1 cellular context compared by ENCODE assay signal in genomic region chr20:22430154-22430745, GRCh38.
A peak's percentile ranks its signal among the peaks of the same experiment; 100 is the strongest.
TF ChIP-seq lines count a peak whose summit lies in the region.

No MANE protein-coding gene starts in this region.

TF ChIP-seq in HepG2, 621 proteins besides CTCF, POLR2A, EP300 and RAD21 (continued from another document and continues in another):
- TF ChIP-seq ETS1 (CRISPR knock-in tag; IDR thresholded peaks at IDR 0.05) (no peak), ZBTB46 (CRISPR knock-in tag; IDR thresholded peaks at IDR 0.05; ENCODE audit: borderline replicate concordance) (peak; percentile 25; the same call in 1 of the 2 replicates), HCFC1 (IDR thresholded peaks at IDR 0.05; ENCODE audit: low read depth, low read length) (no peak), ZNF724P (CRISPR knock-in tag; IDR thresholded peaks at IDR 0.05; ENCODE audit: borderline replicate concordance) (no peak), TFDP2 (CRISPR knock-in tag; IDR thresholded peaks at IDR 0.05) (no peak), KMT2A (CRISPR knock-in tag; IDR thresholded peaks at IDR 0.05) (no peak), ZIK1 (CRISPR knock-in tag; IDR thresholded peaks at IDR 0.05; ENCODE audit: borderline replicate concordance, low read depth) (no peak), EHMT2 (IDR thresholded peaks at IDR 0.05; ENCODE audit: borderline replicate concordance, low read depth, low read length) (no peak), ZNF841 (CRISPR knock-in tag; IDR thresholded peaks at IDR 0.05; ENCODE audit: borderline replicate concordance) (no peak), AKAP8 (CRISPR knock-in tag; IDR thresholded peaks at IDR 0.05) (peak; percentile 6; the same call in 1 of the 2 replicates), FOXK1 (CRISPR knock-in tag; IDR thresholded peaks at IDR 0.05; ENCODE audit: borderline replicate concordance, low read depth) (no peak; the same call in 1 of the 2 replicates), ARID5B (CRISPR knock-in tag; IDR thresholded peaks at IDR 0.05) (peak; percentile 36; the same call in 1 of the 2 replicates), ZNF275 (CRISPR knock-in tag; IDR thresholded peaks at IDR 0.05; ENCODE audit: borderline replicate concordance) (no peak; the same call in 1 of the 2 replicates), ZNF598 (CRISPR knock-in tag; IDR thresholded peaks at IDR 0.05; ENCODE audit: borderline replicate concordance) (no peak), CAMTA2 (CRISPR knock-in tag; IDR thresholded peaks at IDR 0.05; ENCODE audit: borderline replicate concordance) (no peak), NFATC3 (CRISPR knock-in tag; IDR thresholded peaks at IDR 0.05) (peak; percentile 17; the same call in 1 of the 2 replicates), ZNF547 (CRISPR knock-in tag; IDR thresholded peaks at IDR 0.05) (no peak), ZNF33A (CRISPR knock-in tag; IDR thresholded peaks at IDR 0.05; ENCODE audit: borderline replicate concordance) (peak; percentile 69; the same call in 1 of the 2 replicates), YEATS4 (CRISPR knock-in tag; IDR thresholded peaks at IDR 0.05; ENCODE audit: borderline replicate concordance) (no peak), JDP2 (CRISPR knock-in tag; IDR thresholded peaks at IDR 0.05; ENCODE audit: borderline replicate concordance) (no peak), ZBTB7A (CRISPR knock-in tag; IDR thresholded peaks at IDR 0.05) (peak; percentile 57; the same call in 1 of the 2 replicates), NCOA2 (CRISPR knock-in tag; IDR thresholded peaks at IDR 0.05) (no peak), ZNF136 (CRISPR knock-in tag; IDR thresholded peaks at IDR 0.05; ENCODE audit: low read depth) (no peak; the same call in 1 of the 2 replicates), NFIC (IDR thresholded peaks at IDR 0.05; ENCODE audit: low read length) (no peak), PBX3 (CRISPR knock-in tag; IDR thresholded peaks at IDR 0.05; ENCODE audit: borderline replicate concordance) (no peak), ZNF407 (CRISPR knock-in tag; IDR thresholded peaks at IDR 0.05; ENCODE audit: not compliant biosample characterization) (no peak), ELF4 (CRISPR knock-in tag; IDR thresholded peaks at IDR 0.05; ENCODE audit: borderline replicate concordance) (no peak; the same call in 1 of the 2 replicates), ZNF850 (CRISPR knock-in tag; conservative IDR thresholded peaks at IDR 0.05) (peak; percentile 89; the same call in 1 of the 2 replicates), ZNF766 (CRISPR knock-in tag; IDR thresholded peaks at IDR 0.05; ENCODE audit: borderline replicate concordance) (0 out of 2 replicates have a peak, but pooled peaks have one; percentile 10), ARNT (IDR thresholded peaks at IDR 0.05) (no peak), SSRP1 (CRISPR knock-in tag; IDR thresholded peaks at IDR 0.05) (no peak), BRD4 (CRISPR knock-in tag; IDR thresholded peaks at IDR 0.05) (no peak), CREB3 (CRISPR knock-in tag; IDR thresholded peaks at IDR 0.05) (no peak), KLF16 (CRISPR knock-in tag; IDR thresholded peaks at IDR 0.05) (no peak; a peak in 2 of 4 replicates), TARDBP (CRISPR knock-in tag; IDR thresholded peaks at IDR 0.05) (no peak), ZNF562 (CRISPR knock-in tag; IDR thresholded peaks at IDR 0.05; ENCODE audit: borderline replicate concordance) (no peak), ZNF546 (CRISPR knock-in tag; conservative IDR thresholded peaks at IDR 0.05) (peak; percentile 89; the same call in 1 of the 2 replicates), SAP130 (CRISPR knock-in tag; IDR thresholded peaks at IDR 0.05; ENCODE audit: low read depth) (no peak; the same call in 1 of the 2 replicates), DPF2 (CRISPR knock-in tag; IDR thresholded peaks at IDR 0.05; ENCODE audit: borderline replicate concordance, low read depth) (peak; percentile 72; the same call in 1 of the 2 replicates)
